ENCODE assay signal across 8 cellular contexts in the genomic region with DNA sequence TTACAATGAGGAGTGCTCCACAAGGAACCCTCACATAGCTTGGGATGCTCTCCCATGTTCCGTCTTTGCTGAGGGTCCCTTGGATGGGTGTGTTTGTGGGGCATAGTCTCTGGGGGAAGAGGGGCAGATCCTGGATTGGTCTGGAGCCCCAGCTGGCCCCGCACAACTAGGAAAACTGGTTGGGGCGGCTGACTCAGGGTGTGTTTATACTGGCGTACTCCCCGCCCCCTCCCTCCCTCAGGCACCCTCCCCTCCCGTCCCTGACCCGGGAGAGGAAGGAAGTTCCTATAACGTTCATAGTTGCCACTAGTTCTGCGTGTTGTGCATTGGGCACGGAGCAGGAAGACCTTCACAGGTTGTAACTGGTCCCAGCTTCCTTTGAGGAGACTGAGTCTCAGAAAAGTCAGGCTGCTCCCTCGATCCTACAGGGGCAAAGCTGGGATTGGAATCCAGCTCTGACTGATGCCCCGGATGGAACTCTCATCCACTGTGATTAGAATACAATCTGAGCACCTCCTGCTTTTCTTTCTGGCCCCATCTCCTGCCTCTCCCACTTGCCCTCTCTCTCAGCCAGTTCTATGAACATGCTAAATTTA. TPM values are rescaled to one million over a fixed set of nuclear protein-coding genes. Genes with fewer than 3 reads are reported as not detected.
A peak's percentile ranks its signal among the peaks of the same experiment; 100 is the strongest.
DNase-seq lines count a peak whose midpoint lies in the region; ATAC-seq and TF ChIP-seq lines count a peak whose summit lies in the region.

No MANE protein-coding gene starts in this region.

- peak overlapping the region; percentile 28 to 75 (median 58) for H3K4me3 Mint-ChIP-seq in naive thymus-derived CD8-positive, alpha-beta T cell

- peaks cover 8 to 17% (median 14%) of the 10 kb centered on the region in 4 donors for H3K4me1 Mint-ChIP-seq in naive thymus-derived CD8-positive, alpha-beta T cell

- WGBS in esophagus squamous epithelium, 2 donors, result 0% methylated on average over 3 to 8 of the region's 12 CpGs

- intact Hi-C loops in esophagus squamous epithelium (cut with DNase I), result no loop called here

- no peaks in the 10 kb centered on the region for H3K36me3 Mint-ChIP-seq in naive thymus-derived CD8-positive, alpha-beta T cell

- H3K4me1 ChIP-seq in esophagus squamous epithelium, result peaks cover 40 to 70% (median 42%) of the 10 kb centered on the region in 3 donors

- peak overlapping the region in 3 of 4 donors; percentile 18 to 51 (median 27) for H3K4me3 ChIP-seq in esophagus squamous epithelium

- peak in 1 of 2 donors; percentile 38 for ATAC-seq in naive thymus-derived CD8-positive, alpha-beta T cell
- no peak for ATAC-seq in HG02840 (IDR thresholded peaks at IDR 0.05; ENCODE audit: low FRiP score, unreplicated experiment)
- no peak for ATAC-seq in GM21526 (IDR thresholded peaks at IDR 0.05; ENCODE audit: low FRiP score, unreplicated experiment)

- H3K9me3 ChIP-seq in esophagus squamous epithelium, result no peaks in the 10 kb centered on the region

- DNase-seq in Caki2 (ENCODE audit: low read depth) (peak; percentile 70), UCSD-AML1 (lab: John Stamatoyannopoulos, UW; ENCODE audit: unreplicated experiment) (peak; percentile 80), esophagus squamous epithelium (lab: John Stamatoyannopoulos, UW) (peak; percentile 38), occipital lobe (lab: John Stamatoyannopoulos, UW) (no peak)
- peak in 1 of 10 donors; percentile 14 for DNase-seq in naive thymus-derived CD8-positive, alpha-beta T cell

- H3K36me3 ChIP-seq in esophagus squamous epithelium, result no peaks in the 10 kb centered on the region

- POLR2A ChIA-PET in naive thymus-derived CD8-positive, alpha-beta T cell (lab: Charles Lee), result interaction anchor here (0.6 to 1.0 kb wide), 3 partner anchors 24 to 153 kb away, joined by 3 to 9 read pairs (median 4); no protein-coding TSS in a partner anchor

- TF ChIP-seq CTCF in esophagus squamous epithelium (IDR thresholded peaks at IDR 0.05), result no peak

- TF ChIP-seq POLR2A in esophagus squamous epithelium (IDR thresholded peaks at IDR 0.05), result peak in 1 of 4 donors; percentile 42

- peak; percentile 61; the same call in 1 of the 2 replicates for TF ChIP-seq EP300 in Ishikawa (IDR thresholded peaks at IDR 0.05; ENCODE audit: borderline replicate concordance)

- H3K27me3 ChIP-seq in esophagus squamous epithelium, result no peaks in the 10 kb centered on the region

- H3K27me3 Mint-ChIP-seq in naive thymus-derived CD8-positive, alpha-beta T cell, result no peaks in the 10 kb centered on the region

- no peaks in the 10 kb centered on the region for H3K9me3 Mint-ChIP-seq in naive thymus-derived CD8-positive, alpha-beta T cell

- in situ Hi-C loops in Caki2 (cut with HindIII; ENCODE audit: low pct_unique_long_range_greater_than_20kb, low sequenced_read_pairs), result no loop called here

- H3K27ac ChIP-seq in esophagus squamous epithelium, result peak overlapping the region; percentile 91 to 95 (median 94)

- peak overlapping the region in 8 of 10 donors; percentile 15 to 86 (median 58) for H3K27ac Mint-ChIP-seq in naive thymus-derived CD8-positive, alpha-beta T cell

- no peak for TF ChIP-seq RAD21 in Ishikawa (IDR thresholded peaks at IDR 0.05; ENCODE audit: low read depth)

TF ChIP-seq in Ishikawa, 13 proteins besides CTCF, POLR2A, EP300 and RAD21:
- TF ChIP-seq YY1 (IDR thresholded peaks at IDR 0.05; ENCODE audit: low read depth) (no peak), TAF1 (IDR thresholded peaks at IDR 0.05; ENCODE audit: low read depth) (peak; percentile 18; the same call in 1 of the 2 replicates), NFIC (IDR thresholded peaks at IDR 0.05) (peak; percentile 36; the same call in 1 of the 2 replicates), TCF12 (IDR thresholded peaks at IDR 0.05; ENCODE audit: low read depth) (peak; percentile 74; the same call in 1 of the 2 replicates), ZBTB7A (IDR thresholded peaks at IDR 0.05; ENCODE audit: low read depth) (peak; percentile 87), EGR1 (IDR thresholded peaks at IDR 0.05) (no peak), FOXM1 (IDR thresholded peaks at IDR 0.05; ENCODE audit: borderline replicate concordance, low read depth) (no peak)
- TF ChIP-seq, protein P1, sequence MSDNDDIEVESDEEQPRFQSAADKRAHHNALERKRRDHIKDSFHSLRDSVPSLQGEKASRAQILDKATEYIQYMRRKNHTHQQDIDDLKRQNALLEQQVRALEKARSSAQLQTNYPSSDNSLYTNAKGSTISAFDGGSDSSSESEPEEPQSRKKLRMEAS (IDR thresholded peaks at IDR 0.05), result 0 out of 2 replicates have a peak, but pooled peaks have one; percentile 29

RNA-seq across cellular contexts. Expression of a gene that starts 11.0 kb away (rescaled TPM):
- 73.3 and 76.4 TPM in 2 replicates for total RNA-seq in Caki2 (2014; rRNA removed; shearing (Covaris generic); ENCODE audit: low replicate concordance)
- 1 to 10 TPM; 6.1 to 8.7 (median 7.2) TPM for total RNA-seq in esophagus squamous epithelium
- 1 to 10 TPM; 7.5 to 8.8 TPM for total RNA-seq in naive thymus-derived CD8-positive, alpha-beta T cell
- under 1 TPM in 2 of 3 donors, not detected in 1; 0.05 to 0.49 TPM for polyA plus RNA-seq in naive thymus-derived CD8-positive, alpha-beta T cell
- total RNA-seq in occipital lobe, result 44.3 TPM

RNA-seq across cellular contexts. Expression of a gene that starts 55.8 kb away (rescaled TPM):
- 138 and 155 TPM in 2 replicates for total RNA-seq in Caki2 (2014; rRNA removed; shearing (Covaris generic); ENCODE audit: low replicate concordance)
- 100 to 1,000 TPM in 1 of 4 donors, 10 to 100 TPM in 3; 59.1 to 110 (median 80.6) TPM for total RNA-seq in esophagus squamous epithelium
- total RNA-seq in naive thymus-derived CD8-positive, alpha-beta T cell, result 10 to 100 TPM; 59.7 to 60.6 TPM
- polyA plus RNA-seq in naive thymus-derived CD8-positive, alpha-beta T cell, result 10 to 100 TPM; 13.7 to 15.5 (median 14.2) TPM
- 57.9 TPM for total RNA-seq in occipital lobe

RNA-seq across cellular contexts. Expression of a gene that starts 56.5 kb away (rescaled TPM):
- 14.7 and 19.2 TPM in 2 replicates for total RNA-seq in Caki2 (2014; rRNA removed; shearing (Covaris generic); ENCODE audit: low replicate concordance)
- total RNA-seq in esophagus squamous epithelium (10 to 100 TPM; 25.3 to 61.5 (median 44.9) TPM), occipital lobe (13.6 TPM)
- total RNA-seq in naive thymus-derived CD8-positive, alpha-beta T cell, result 10 to 100 TPM; 10.9 to 11.3 TPM
- polyA plus RNA-seq in naive thymus-derived CD8-positive, alpha-beta T cell, result 10 to 100 TPM; 10.7 to 15.5 (median 11.9) TPM
